Comparison of ENCODE assay signal across 6 cellular contexts in the genomic region with DNA sequence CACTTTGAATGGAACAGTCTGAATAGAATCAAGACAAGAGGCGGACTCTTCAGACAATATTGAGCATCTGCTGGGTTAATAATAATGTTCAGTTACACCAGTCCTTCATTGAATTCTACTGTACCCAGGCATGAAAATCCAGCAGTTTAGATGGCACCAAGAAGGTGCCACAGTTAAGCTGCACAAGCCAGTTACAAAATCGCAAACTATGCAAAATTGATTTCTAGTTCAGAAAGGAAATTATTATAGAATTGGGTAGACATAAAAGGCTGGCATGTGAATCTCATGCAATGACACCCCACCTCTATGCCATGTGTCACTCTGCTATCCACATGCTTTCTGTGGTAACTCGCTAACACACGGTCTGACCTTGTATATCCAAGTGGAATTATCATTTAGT.
"Had no signal": no experiment of that assay in that cellular context is flagged by ENCODE, and none has a peak within 500 bp of the region (broad histone marks: within the 10 kb centered on the region; RNA-seq: fewer than 3 reads in every experiment).

No MANE protein-coding gene starts in this region.

- FAIRE-seq: HTR-8/SVneo, K562 had no signal

- H3K4me3 ChIP-seq: K562 had no signal

- DNase-seq: KBM-7, KG1 had no signal

- ATAC-seq: K562 had no signal

- H3K9ac ChIP-seq: KMS-11 had no signal

- H3K27ac ChIP-seq: HL-60, KMS-11 had no signal

- H3K4me2 ChIP-seq: KMS-11 had no signal
